ENCODE assay signal across 8 cellular contexts in the genomic region with DNA sequence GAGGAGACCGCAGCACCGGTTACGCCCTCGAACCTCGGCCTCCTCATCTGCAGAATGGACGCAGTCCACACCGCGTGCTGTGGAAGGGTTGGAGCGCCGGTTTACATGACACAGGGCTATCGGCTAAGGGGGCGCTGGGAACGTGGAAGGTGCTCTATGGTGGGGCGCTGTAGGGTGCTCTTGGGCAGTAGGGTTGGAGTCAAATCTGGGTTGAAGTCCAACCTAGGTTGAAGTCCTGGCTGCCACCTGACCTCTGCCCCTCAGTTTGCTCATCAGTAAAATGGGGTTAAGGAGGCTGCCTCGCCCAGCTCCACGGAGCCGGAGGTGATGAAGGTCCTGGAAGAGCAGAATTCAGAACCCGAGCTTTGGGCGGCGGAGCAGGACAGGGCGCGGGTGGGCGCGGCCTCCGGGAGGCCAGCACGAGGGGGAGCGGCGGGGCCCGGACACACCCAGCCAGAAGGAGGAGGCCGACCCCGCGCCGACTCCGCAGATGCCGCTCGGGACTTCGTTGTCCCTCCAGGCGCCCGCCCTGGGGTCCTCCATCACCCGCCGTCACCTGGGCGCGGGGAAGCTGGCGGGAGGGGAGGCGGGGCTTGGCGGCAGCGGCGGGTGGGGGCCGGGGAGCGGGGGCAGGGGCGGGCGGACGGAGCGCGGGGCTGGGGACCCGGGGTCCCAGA. TPM values are rescaled to one million over a fixed set of nuclear protein-coding genes. Genes with fewer than 3 reads are reported as not detected.
DNase-seq lines count a peak whose midpoint lies in the region; ATAC-seq, FAIRE-seq and TF ChIP-seq lines count a peak whose summit lies in the region.

No MANE protein-coding gene starts in this region.

- H4K20me1 ChIP-seq in PC-9 (ENCODE audit: insufficient read depth): no peaks in the 10 kb centered on the region

- peaks cover 6% of the 10 kb centered on the region; the same call in 1 of the 2 replicates for H3F3A ChIP-seq in PC-9 (ENCODE audit: insufficient read depth, low read depth)

- H3K27ac ChIP-seq in CD4-positive, alpha-beta T cell (ENCODE audit: low read depth, low read length): no peak overlapping the region
- no peak overlapping the region for H3K27ac ChIP-seq in HL-60 (replicated peaks)
- H3K27ac ChIP-seq in PC-9: no peak overlapping the region

- no peaks in the 10 kb centered on the region for H3K36me3 Mint-ChIP-seq in CD4-positive, alpha-beta T cell (ENCODE audit: low read depth)
- no peaks in the 10 kb centered on the region for H3K36me3 Mint-ChIP-seq in nephron (ENCODE audit: low read depth)

- no peaks in the 10 kb centered on the region for H3K79me2 ChIP-seq in PC-9 (ENCODE audit: low read depth)

- ATAC-seq in CD4-positive, alpha-beta T cell (ENCODE audit: poor library complexity): no peak
- ATAC-seq in HG02763 (IDR thresholded peaks at IDR 0.05; ENCODE audit: unreplicated experiment): no peak

- no peaks in the 10 kb centered on the region for H3K9me3 ChIP-seq in CD4-positive, alpha-beta T cell (ENCODE audit: control insufficient read depth, low read length)
- H3K9me3 ChIP-seq in PC-9 (ENCODE audit: insufficient read depth, low read depth): no peaks in the 10 kb centered on the region

- intact Hi-C loops in CD4-positive, alpha-beta T cell (cut with DNase I, micrococcal nuclease): loop anchor here in 1 of 2 experiments (5.0 kb wide), 1 partner anchor 155 kb away; no protein-coding TSS in a partner anchor
- intact Hi-C loops in PC-9 (cut with micrococcal nuclease; ENCODE audit: unreplicated experiment): no loop called here

- peaks cover 42% of the 10 kb centered on the region for H3K27me3 Mint-ChIP-seq in CD4-positive, alpha-beta T cell
- H3K27me3 Mint-ChIP-seq in nephron (ENCODE audit: low read depth): peaks cover 27% of the 10 kb centered on the region

- CTCF ChIA-PET in CD4-positive, alpha-beta T cell (lab: Charles Lee): interaction anchor here (0.9 to 1.6 kb wide), 2 partner anchors 12 to 13 kb away, joined by 4 to 5 read pairs; no protein-coding TSS in a partner anchor
- CTCF ChIA-PET in PC-9 (lab: Charles Lee): no interaction called here

- H3K4me3 ChIP-seq in HL-60 (replicated peaks; ENCODE audit: insufficient read depth, low read length): 0 out of 2 replicates have a peak overlapping the region, but pooled peaks have one; percentile 15
- H3K4me3 ChIP-seq in bronchial epithelial cell (ENCODE audit: low read depth, low read length): peak overlapping the region; percentile 6
- H3K4me3 ChIP-seq in PC-9: no peak overlapping the region

- POLR2A ChIA-PET in CD4-positive, alpha-beta T cell (lab: Charles Lee): interaction anchor here (2.5 kb wide), 1 partner anchor 12 kb away, joined by 10 read pairs; no protein-coding TSS in a partner anchor
- POLR2A ChIA-PET in PC-9 (lab: Charles Lee; ENCODE audit: unreplicated experiment): no interaction called here

- no peaks in the 10 kb centered on the region for H3K9me3 Mint-ChIP-seq in CD4-positive, alpha-beta T cell
- no peaks in the 10 kb centered on the region for H3K9me3 Mint-ChIP-seq in nephron

- FAIRE-seq in bronchial epithelial cell (lab: Jason Lieb, UNC): no peak

- H3K27ac Mint-ChIP-seq in CD4-positive, alpha-beta T cell: no peak overlapping the region
- peak overlapping the region in 1 of 3 experiments; percentile 85 for H3K27ac Mint-ChIP-seq in nephron

- H3K9me2 ChIP-seq in PC-9 (ENCODE audit: insufficient read depth): no peaks in the 10 kb centered on the region

- no peak for TF ChIP-seq CTCF in CD4-positive, alpha-beta T cell (IDR thresholded peaks at IDR 0.05)
- TF ChIP-seq CTCF in HL-60 (IDR thresholded peaks at IDR 0.05; ENCODE audit: insufficient read depth, low read length) (no peak), bronchial epithelial cell (IDR thresholded peaks at IDR 0.05; ENCODE audit: insufficient read depth, low read length, severe bottlenecking) (no peak), nephron (IDR thresholded peaks at IDR 0.05; ENCODE audit: unreplicated experiment in 3 of 3) (no peak), PC-9 (conservative IDR thresholded peaks at IDR 0.05) (no peak)

- H2AFZ ChIP-seq in PC-9: no peak overlapping the region

- no peak for DNase-seq in CD4-positive, alpha-beta T cell
- no peak for DNase-seq in HL-60 (ENCODE audit: low read depth in 1 of 2, low spot score in 1 of 2)
- no peak for DNase-seq in bronchial epithelial cell (ENCODE audit: low read depth)
- DNase-seq in effector CD8-positive, alpha-beta T cell (lab: John Stamatoyannopoulos, UW): no peak
- no peak for DNase-seq in PC-9
- DNase-seq in DMS153 (lab: John Stamatoyannopoulos, UW): no peak

- no peaks in the 10 kb centered on the region for H3K36me3 ChIP-seq in bronchial epithelial cell (ENCODE audit: control insufficient read depth, insufficient read depth, low read length)
- no peaks in the 10 kb centered on the region for H3K36me3 ChIP-seq in PC-9 (ENCODE audit: low read depth)

- H3K4me3 Mint-ChIP-seq in CD4-positive, alpha-beta T cell: peak overlapping the region; percentile 91
- peak overlapping the region; percentile 85 to 90 (median 89) for H3K4me3 Mint-ChIP-seq in nephron

- no peak overlapping the region for H3K4me2 ChIP-seq in PC-9

- no TSS peak for BruUV-seq in PC-9 (replicated peaks; lab: Mats Ljungman, UMichigan)

- H3K4me1 Mint-ChIP-seq in CD4-positive, alpha-beta T cell (ENCODE audit: low read depth): peaks cover 15% of the 10 kb centered on the region
- H3K4me1 Mint-ChIP-seq in nephron: peaks cover 15% of the 10 kb centered on the region

- H3K4me1 ChIP-seq in PC-9 (replicated peaks; ENCODE audit: insufficient read depth): no peaks in the 10 kb centered on the region

- H3K27me3 ChIP-seq in CD4-positive, alpha-beta T cell (ENCODE audit: control insufficient read depth, insufficient read depth, low read length): peaks cover 37% of the 10 kb centered on the region
- H3K27me3 ChIP-seq in HL-60 (ENCODE audit: insufficient read depth, poor library complexity, severe bottlenecking): peaks cover 24% of the 10 kb centered on the region
- peaks cover 11% of the 10 kb centered on the region for H3K27me3 ChIP-seq in bronchial epithelial cell (ENCODE audit: control insufficient read depth, insufficient read depth, low read length)
- H3K27me3 ChIP-seq in PC-9 (ENCODE audit: insufficient read depth, low read depth): no peaks in the 10 kb centered on the region

RNA-seq across cellular contexts. Expression of a gene that starts 0.6 kb away (rescaled TPM):
- 1 to 10 TPM; 4.3 to 7.3 TPM for total RNA-seq in CD4-positive, alpha-beta T cell
- total RNA-seq in bronchial epithelial cell (under 0.01 and 0.13 TPM in 2 replicates), PC-9 (2021) (0.96 and 1.7 TPM in 2 replicates)
